ENCODE assay signal across 17 cellular contexts in genomic region chr9:120833311-120833710, GRCh38. TPM values are rescaled to one million over a fixed set of nuclear protein-coding genes. Genes with fewer than 3 reads are reported as not detected.
DNase-seq lines count a peak whose midpoint lies in the region; ATAC-seq, FAIRE-seq and TF ChIP-seq lines count a peak whose summit lies in the region.
"Had no signal": no experiment of that assay in that cellular context is flagged by ENCODE, and none has a peak within 500 bp of the region (broad histone marks: within the 10 kb centered on the region; RNA-seq: fewer than 3 reads in every experiment).

No MANE protein-coding gene starts in this region.

- H3K27me3 ChIP-seq in HUES48 (ENCODE audit: control insufficient read depth, insufficient read depth, low read length) (no peaks in the 10 kb centered on the region), K562 (ENCODE audit: control insufficient read depth in 2 of 2, insufficient read depth in 2 of 2, low read length in 2 of 2) (no peaks in the 10 kb centered on the region)

- H3K27me3 Mint-ChIP-seq in memory B cell: no peaks in the 10 kb centered on the region
- H3K27me3 Mint-ChIP-seq: B cell; CD4-positive, alpha-beta memory T cell had no signal

- no peaks in the 10 kb centered on the region for H3K4me1 ChIP-seq in HUES48 (ENCODE audit: control insufficient read depth, insufficient read depth, low read length)
- peaks cover 0 to 6% of the 10 kb centered on the region in 2 experiments; a peak in 3 of 5 replicates for H3K4me1 ChIP-seq in K562 (replicated peaks in 1 of 2; ENCODE audit: control insufficient read depth in 2 of 2, insufficient read depth in 2 of 2, low read length in 2 of 2)

- 90% methylated on average over 6 of the region's 6 CpGs for WGBS in K562 (ENCODE audit: insufficient coverage, low coverage, missing lambda C conversion rate)

- H3K4me3 ChIP-seq in HUES48 (ENCODE audit: low read depth, low read length) (no peak overlapping the region), K562 (no peak overlapping the region)

- TF ChIP-seq EP300 in K562 (IDR thresholded peaks at IDR 0.05; ENCODE audit: low read length): no peak

- TF ChIP-seq CTCF in 22Rv1 (IDR thresholded peaks at IDR 0.05) (no peak), K562 (IDR thresholded peaks at IDR 0.05 in 2 of 3, conservative IDR thresholded peaks at IDR 0.05 in 1 of 3; ENCODE audit: insufficient read depth in 2 of 3, low read depth in 1 of 3, low read length in 3 of 3) (no peak)

- TF ChIP-seq RAD21 in K562 (CRISPR knock-in tag; conservative IDR thresholded peaks at IDR 0.05 in 1 of 2, IDR thresholded peaks at IDR 0.05 in 1 of 2): no peak

- no peak overlapping the region for H3K9ac ChIP-seq in HUES48 (ENCODE audit: low read depth, low read length)
- no peak overlapping the region for H3K9ac ChIP-seq in K562 (ENCODE audit: insufficient read depth in 1 of 2, low read depth in 2 of 2, low read length in 2 of 2)

- H3K79me2 ChIP-seq in K562 (ENCODE audit: control insufficient read depth, insufficient read depth, low read length): peaks cover 33% of the 10 kb centered on the region

- no peak overlapping the region for H3K4me3 Mint-ChIP-seq in memory B cell
- H3K4me3 Mint-ChIP-seq: B cell; CD4-positive, alpha-beta memory T cell had no signal

- H3K9me3 ChIP-seq in HUES48 (ENCODE audit: control insufficient read depth, insufficient read depth, low read length): no peaks in the 10 kb centered on the region
- no peaks in the 10 kb centered on the region for H3K9me3 ChIP-seq in K562 (replicated peaks; ENCODE audit: control insufficient read depth, insufficient read depth, low read depth, low read length)

- H3K4me1 Mint-ChIP-seq in memory B cell: peaks cover 11% of the 10 kb centered on the region
- H3K4me1 Mint-ChIP-seq: B cell had no signal

- peaks cover 41% of the 10 kb centered on the region for H3K36me3 Mint-ChIP-seq in memory B cell

- ATAC-seq in K562: no peak
- ATAC-seq in memory B cell (ENCODE audit: low read depth): no peak
- ATAC-seq: HCT116 had no signal

- intact Hi-C loops in K562 (cut with micrococcal nuclease): no loop called here

- no peak for FAIRE-seq in K562 (lab: Jason Lieb, UNC)
- FAIRE-seq in HTR-8/SVneo (lab: Jason Lieb, UNC): no peak
- FAIRE-seq: A204.1, G401.6, GM12891, H54 had no signal

- CTCF ChIA-PET in K562 (lab: Yijun Ruan, JAX; ENCODE audit: low intra/inter-chr PET ratio): no interaction called here

- DNase-seq in K562 (ENCODE audit: extremely low read depth in 1 of 4, low spot score in 3 of 4) (no peak), memory B cell (ENCODE audit: low spot score in 2 of 2) (no peak), HTR-8/SVneo (ENCODE audit: insufficient read length, low spot score) (no peak), DMS 273 (lab: John Stamatoyannopoulos, UW; ENCODE audit: unreplicated experiment) (no peak), C1 segment of cervical spinal cord (lab: John Stamatoyannopoulos, UW) (no peak)
- DNase-seq: CD4-positive, alpha-beta memory T cell; DMS153; DMS79 treated with DMSO at 0.1 percent for 48 hours; EL had no signal

- no peak overlapping the region for H2AFZ ChIP-seq in K562 (ENCODE audit: low read depth, low read length)

- H3K27ac Mint-ChIP-seq in memory B cell: peak overlapping the region; percentile 28
- H3K27ac Mint-ChIP-seq: B cell had no signal

- in situ Hi-C loops in K562 (cut with MboI): no loop called here

- H3K4me2 ChIP-seq in K562 (ENCODE audit: insufficient read depth, low read length): no peak overlapping the region

- no peaks in the 10 kb centered on the region for H3K9me1 ChIP-seq in K562 (ENCODE audit: control insufficient read depth, insufficient read depth, low read length)

- POLR2A ChIA-PET in K562 (lab: Yijun Ruan, JAX): interaction anchor here (0.6 to 3.1 kb wide), 17 partner anchors 9 to 1008 kb away, joined by 3 to 18 read pairs (median 5); partner anchors contain the start of genes FBXW2, PHF19 and PSMD5

- TF ChIP-seq POLR2A in K562 (conservative IDR thresholded peaks at IDR 0.05): no peak

- no peaks in the 10 kb centered on the region; the same call in 1 of the 2 replicates for H4K20me1 ChIP-seq in K562 (replicated peaks; ENCODE audit: control insufficient read depth, insufficient read depth, low read length)

- H3K27ac ChIP-seq in 22Rv1 (peak overlapping the region; percentile 57), HUES48 (ENCODE audit: low read depth, low read length) (peak overlapping the region; percentile 35), K562 (ENCODE audit: extremely low read depth, low read depth, low read length) (no peak overlapping the region)

- no TSS peak for BruUV-seq in K562 (replicated peaks; lab: Mats Ljungman, UMichigan)

- no peaks in the 10 kb centered on the region for H3K9me3 Mint-ChIP-seq in memory B cell
- H3K9me3 Mint-ChIP-seq: CD4-positive, alpha-beta memory T cell had no signal

- H3K36me3 ChIP-seq in HUES48 (ENCODE audit: control insufficient read depth, insufficient read depth, low read length) (peaks cover 64% of the 10 kb centered on the region), K562 (ENCODE audit: control insufficient read depth, insufficient read depth, low read length) (peaks cover 85% of the 10 kb centered on the region)

TF ChIP-seq in K562, 482 proteins besides CTCF, POLR2A, EP300 and RAD21 (continues in another document):
- TF ChIP-seq ZNF583 (CRISPR knock-in tag; IDR thresholded peaks at IDR 0.05): no peak

RNA-seq across cellular contexts. Expression of gene PSMD5, which starts 9.4 kb away (rescaled TPM):
- total RNA-seq in K562 (2011; cell fraction: chromatin; rRNA removed; ENCODE audit: low replicate concordance): 59.3 and 197 TPM in 2 replicates
- total RNA-seq in K562 (2011; cell fraction: nucleolus; rRNA removed): 30.2 and 45.4 TPM in 2 replicates
- total RNA-seq in K562 (2011; cell fraction: nucleoplasm; rRNA removed): 90.6 and 121 TPM in 2 replicates
- total RNA-seq in K562 (2014; rRNA removed) (51.0 and 55.3 TPM in 2 replicates), K562 (2014; rRNA removed; fragmentation: Illumina TruSeq; extraction: Trizol) (76.3 and 83.0 TPM in 2 replicates), K562 (2015; rRNA removed; fragmentation: Illumina TruSeq; extraction: Trizol) (65.1 and 72.5 TPM in 2 replicates), K562 (2021) (136 and 148 TPM in 2 replicates)
- polyA plus RNA-seq in K562 (2011; rRNA removed) (107 and 148 TPM in 2 replicates), K562 (2014; fragmentation: Illumina TruSeq; extraction: Trizol) (90.1 and 114 TPM in 2 replicates), K562 (2014; fragmentation: Nextera tagmentation; extraction: Ambion mirVana) (10 to 100 TPM; 46.4 to 60.9 TPM), K562 (2014; rRNA removed) (89.4 and 95.6 TPM in 2 replicates)
- 39.0 and 70.9 TPM in 2 replicates for polyA plus RNA-seq in K562 (2011; cell fraction: cytosol; rRNA removed)
- polyA plus RNA-seq in K562 (2011; cell fraction: nucleus; rRNA removed): 34.5 and 37.0 TPM in 2 replicates
- polyA plus RNA-seq in K562 (2012): 54.7 and 61.5 TPM in 2 replicates
- polyA minus RNA-seq in K562 (2011; rRNA and poly(A)+ RNA removed): 115 and 116 TPM in 2 replicates
- polyA minus RNA-seq in K562 (2011; cell fraction: cytosol; rRNA and poly(A)+ RNA removed): 48.7 and 58.2 TPM in 2 replicates
- 28.4 and 53.9 TPM in 2 replicates for polyA minus RNA-seq in K562 (2011; cell fraction: nucleus; rRNA and poly(A)+ RNA removed)

RNA-seq across cellular contexts. Expression of gene FBXW2, which starts 40.1 kb away (rescaled TPM):
- 68.9 and 132 TPM in 2 replicates for total RNA-seq in K562 (2011; cell fraction: chromatin; rRNA removed; ENCODE audit: low replicate concordance)
- 44.0 and 45.8 TPM in 2 replicates for total RNA-seq in K562 (2011; cell fraction: nucleolus; rRNA removed)
- total RNA-seq in K562 (2011; cell fraction: nucleoplasm; rRNA removed): 87.5 and 126 TPM in 2 replicates
- total RNA-seq in K562 (2014; rRNA removed) (24.5 and 26.8 TPM in 2 replicates), K562 (2014; rRNA removed; fragmentation: Illumina TruSeq; extraction: Trizol) (31.3 and 35.6 TPM in 2 replicates), K562 (2015; rRNA removed; fragmentation: Illumina TruSeq; extraction: Trizol) (27.6 and 28.1 TPM in 2 replicates), K562 (2021) (46.7 and 50.0 TPM in 2 replicates)
- polyA plus RNA-seq in K562 (2011; rRNA removed) (50.2 and 57.8 TPM in 2 replicates), K562 (2014; fragmentation: Illumina TruSeq; extraction: Trizol) (28.0 and 29.9 TPM in 2 replicates), K562 (2014; fragmentation: Nextera tagmentation; extraction: Ambion mirVana) (1 to 10 TPM; 2.5 to 2.9 TPM), K562 (2014; rRNA removed) (40.6 and 46.9 TPM in 2 replicates)
- 24.2 and 45.4 TPM in 2 replicates for polyA plus RNA-seq in K562 (2011; cell fraction: cytosol; rRNA removed)
- polyA plus RNA-seq in K562 (2011; cell fraction: nucleus; rRNA removed): 52.8 and 54.2 TPM in 2 replicates
- polyA plus RNA-seq in K562 (2012): 14.4 and 22.9 TPM in 2 replicates
- 72.2 and 86.8 TPM in 2 replicates for polyA minus RNA-seq in K562 (2011; rRNA and poly(A)+ RNA removed)
- 17.1 and 20.9 TPM in 2 replicates for polyA minus RNA-seq in K562 (2011; cell fraction: cytosol; rRNA and poly(A)+ RNA removed)
- polyA minus RNA-seq in K562 (2011; cell fraction: nucleus; rRNA and poly(A)+ RNA removed): 35.3 and 73.3 TPM in 2 replicates

RNA-seq across cellular contexts. Expression of gene PHF19, which starts 43.7 kb away (rescaled TPM):
- 622 and 1,187 TPM in 2 replicates for total RNA-seq in K562 (2011; cell fraction: chromatin; rRNA removed; ENCODE audit: low replicate concordance)
- total RNA-seq in K562 (2011; cell fraction: nucleolus; rRNA removed): 570 and 625 TPM in 2 replicates
- 592 and 663 TPM in 2 replicates for total RNA-seq in K562 (2011; cell fraction: nucleoplasm; rRNA removed)
- total RNA-seq in K562 (2014; rRNA removed) (255 and 312 TPM in 2 replicates), K562 (2014; rRNA removed; fragmentation: Illumina TruSeq; extraction: Trizol) (191 and 211 TPM in 2 replicates), K562 (2015; rRNA removed; fragmentation: Illumina TruSeq; extraction: Trizol) (240 and 241 TPM in 2 replicates), K562 (2021) (372 and 373 TPM in 2 replicates)
- polyA plus RNA-seq in K562 (2011; rRNA removed) (403 and 414 TPM in 2 replicates), K562 (2014; fragmentation: Illumina TruSeq; extraction: Trizol) (292 and 365 TPM in 2 replicates), K562 (2014; fragmentation: Nextera tagmentation; extraction: Ambion mirVana) (100 to 1,000 TPM in 1 of 2 experiments, 10 to 100 TPM in 1; 95.8 to 140 TPM), K562 (2014; rRNA removed) (312 TPM in 2 replicates)
- polyA plus RNA-seq in K562 (2011; cell fraction: cytosol; rRNA removed): 475 and 721 TPM in 2 replicates
- 1,109 and 1,436 TPM in 2 replicates for polyA plus RNA-seq in K562 (2011; cell fraction: nucleus; rRNA removed)
- polyA plus RNA-seq in K562 (2012): 275 and 342 TPM in 2 replicates
- polyA minus RNA-seq in K562 (2011; rRNA and poly(A)+ RNA removed): 333 and 440 TPM in 2 replicates
- 286 and 300 TPM in 2 replicates for polyA minus RNA-seq in K562 (2011; cell fraction: cytosol; rRNA and poly(A)+ RNA removed)
- polyA minus RNA-seq in K562 (2011; cell fraction: nucleus; rRNA and poly(A)+ RNA removed): 297 and 330 TPM in 2 replicates
